1 cellular context compared by ENCODE assay signal in genomic region chr17:4143563-4144410, GRCh38.
TF ChIP-seq lines count a peak whose summit lies in the region.

No MANE protein-coding gene starts in this region.

TF ChIP-seq in GM12878, 131 proteins besides CTCF, POLR2A, EP300 and RAD21 (continued from another document and continues in another):
- TF ChIP-seq BCLAF1 (IDR thresholded peaks at IDR 0.05) = no peak
- TF ChIP-seq WRNIP1 (IDR thresholded peaks at IDR 0.05; ENCODE audit: borderline replicate concordance, low read depth, low read length) = 0 out of 2 replicates have a peak, but pooled peaks have one; percentile 58
- no peak for TF ChIP-seq EZH2 (IDR thresholded peaks at IDR 0.05; ENCODE audit: borderline replicate concordance, control insufficient read depth, low read depth, low read length)
- no peak for TF ChIP-seq TCF3 (IDR thresholded peaks at IDR 0.05; ENCODE audit: borderline replicate concordance, insufficient read depth, low read depth, low read length)
- TF ChIP-seq ATF3 (IDR thresholded peaks at IDR 0.05; ENCODE audit: borderline replicate concordance, extremely low read depth, low read depth, low read length) = no peak
- 0 out of 2 replicates have a peak, but pooled peaks have one; percentile 54 for TF ChIP-seq MTA3 (IDR thresholded peaks at IDR 0.05; ENCODE audit: borderline replicate concordance, low read length)
- peak; percentile 98 for TF ChIP-seq CREM (IDR thresholded peaks at IDR 0.05; ENCODE audit: low read depth)
- no peak for TF ChIP-seq E2F8 (IDR thresholded peaks at IDR 0.05; ENCODE audit: low read depth, partially characterized antibody)
- no peak for TF ChIP-seq MXI1 (IDR thresholded peaks at IDR 0.05; ENCODE audit: low read depth, low read length)
- 0 out of 2 replicates have a peak, but pooled peaks have one; percentile 9 for TF ChIP-seq ZNF217 (IDR thresholded peaks at IDR 0.05)
- TF ChIP-seq ATF2 (IDR thresholded peaks at IDR 0.05; ENCODE audit: low read length) = 0 out of 2 replicates have a peak, but pooled peaks have one; percentile 36
- TF ChIP-seq BRCA1 (IDR thresholded peaks at IDR 0.05; ENCODE audit: low read depth, low read length) = peak; percentile 51; the same call in 1 of the 2 replicates
- no peak for TF ChIP-seq CBX3 (IDR thresholded peaks at IDR 0.05; ENCODE audit: borderline replicate concordance, low read depth)
- TF ChIP-seq KDM1A (IDR thresholded peaks at IDR 0.05; ENCODE audit: borderline replicate concordance) = no peak
- no peak for TF ChIP-seq ZSCAN29 (IDR thresholded peaks at IDR 0.05)
- no peak for TF ChIP-seq FOXK2 (IDR thresholded peaks at IDR 0.05)
- TF ChIP-seq DPF2 (IDR thresholded peaks at IDR 0.05) = peak; percentile 62; the same call in 1 of the 2 replicates
- peak; percentile 61; the same call in 1 of the 2 replicates for TF ChIP-seq SIN3A (IDR thresholded peaks at IDR 0.05; ENCODE audit: low read depth, low read length)
- TF ChIP-seq, protein P1, sequence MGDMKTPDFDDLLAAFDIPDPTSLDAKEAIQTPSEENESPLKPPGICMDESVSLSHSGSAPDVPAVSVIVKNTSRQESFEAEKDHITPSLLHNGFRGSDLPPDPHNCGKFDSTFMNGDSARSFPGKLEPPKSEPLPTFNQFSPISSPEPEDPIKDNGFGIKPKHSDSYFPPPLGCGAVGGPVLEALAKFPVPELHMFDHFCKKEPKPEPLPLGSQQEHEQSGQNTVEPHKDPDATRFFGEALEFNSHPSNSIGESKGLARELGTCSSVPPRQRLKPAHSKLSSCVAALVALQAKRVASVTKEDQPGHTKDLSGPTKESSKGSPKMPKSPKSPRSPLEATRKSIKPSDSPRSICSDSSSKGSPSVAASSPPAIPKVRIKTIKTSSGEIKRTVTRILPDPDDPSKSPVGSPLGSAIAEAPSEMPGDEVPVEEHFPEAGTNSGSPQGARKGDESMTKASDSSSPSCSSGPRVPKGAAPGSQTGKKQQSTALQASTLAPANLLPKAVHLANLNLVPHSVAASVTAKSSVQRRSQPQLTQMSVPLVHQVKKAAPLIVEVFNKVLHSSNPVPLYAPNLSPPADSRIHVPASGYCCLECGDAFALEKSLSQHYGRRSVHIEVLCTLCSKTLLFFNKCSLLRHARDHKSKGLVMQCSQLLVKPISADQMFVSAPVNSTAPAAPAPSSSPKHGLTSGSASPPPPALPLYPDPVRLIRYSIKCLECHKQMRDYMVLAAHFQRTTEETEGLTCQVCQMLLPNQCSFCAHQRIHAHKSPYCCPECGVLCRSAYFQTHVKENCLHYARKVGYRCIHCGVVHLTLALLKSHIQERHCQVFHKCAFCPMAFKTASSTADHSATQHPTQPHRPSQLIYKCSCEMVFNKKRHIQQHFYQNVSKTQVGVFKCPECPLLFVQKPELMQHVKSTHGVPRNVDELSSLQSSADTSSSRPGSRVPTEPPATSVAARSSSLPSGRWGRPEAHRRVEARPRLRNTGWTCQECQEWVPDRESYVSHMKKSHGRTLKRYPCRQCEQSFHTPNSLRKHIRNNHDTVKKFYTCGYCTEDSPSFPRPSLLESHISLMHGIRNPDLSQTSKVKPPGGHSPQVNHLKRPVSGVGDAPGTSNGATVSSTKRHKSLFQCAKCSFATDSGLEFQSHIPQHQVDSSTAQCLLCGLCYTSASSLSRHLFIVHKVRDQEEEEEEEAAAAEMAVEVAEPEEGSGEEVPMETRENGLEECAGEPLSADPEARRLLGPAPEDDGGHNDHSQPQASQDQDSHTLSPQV (IDR thresholded peaks at IDR 0.05) = no peak
- TF ChIP-seq NFIC (IDR thresholded peaks at IDR 0.05; ENCODE audit: low read depth, low read length) = no peak
- peak; percentile 56 for TF ChIP-seq GATAD2B (conservative IDR thresholded peaks at IDR 0.05; ENCODE audit: low read depth)
- no peak for TF ChIP-seq RBBP5 (conservative IDR thresholded peaks at IDR 0.05)
- TF ChIP-seq POU2F2 (IDR thresholded peaks at IDR 0.05; ENCODE audit: borderline replicate concordance, low read depth, low read length) = peak; percentile 82; the same call in 2 of the 3 replicates
- TF ChIP-seq SP1 (IDR thresholded peaks at IDR 0.05; ENCODE audit: low read depth, low read length) = no peak
- no peak for TF ChIP-seq SPI1 (IDR thresholded peaks at IDR 0.05; ENCODE audit: borderline replicate concordance, insufficient read depth, low read depth, low read length)
- no peak for TF ChIP-seq SUZ12 (IDR thresholded peaks at IDR 0.05; ENCODE audit: unreplicated experiment)
- no peak for TF ChIP-seq SREBF1 (IDR thresholded peaks at IDR 0.05; ENCODE audit: low read length)
- peak in 1 of 2 experiments; percentile 30; a peak in 1 of 4 replicates for TF ChIP-seq SRF (IDR thresholded peaks at IDR 0.05; ENCODE audit: low read depth in 2 of 2, low read length in 2 of 2)
- 0 out of 4 replicates have a peak, but pooled peaks of 1 of the 2 experiments have one; percentile 7 for TF ChIP-seq IKZF2 (IDR thresholded peaks at IDR 0.05)
- no peak for TF ChIP-seq MEF2B (IDR thresholded peaks at IDR 0.05; ENCODE audit: partially characterized antibody, poor library complexity, severe bottlenecking)
- no peak for TF ChIP-seq ETV6 (conservative IDR thresholded peaks at IDR 0.05 in 1 of 2, IDR thresholded peaks at IDR 0.05 in 1 of 2; ENCODE audit: borderline replicate concordance in 1 of 2, low read depth in 1 of 2)
- no peak for TF ChIP-seq PAX8 (IDR thresholded peaks at IDR 0.05)
- TF ChIP-seq RFX5 (IDR thresholded peaks at IDR 0.05; ENCODE audit: low read depth, low read length) = 0 out of 2 replicates have a peak, but pooled peaks have one; percentile 51
- TF ChIP-seq RAD51 (IDR thresholded peaks at IDR 0.05) = no peak
- no peak for TF ChIP-seq STAT1 (conservative IDR thresholded peaks at IDR 0.05)
- no peak for TF ChIP-seq SREBF2 (IDR thresholded peaks at IDR 0.05; ENCODE audit: low read length)
- no peak for TF ChIP-seq CBX5 (IDR thresholded peaks at IDR 0.05; ENCODE audit: low read depth)
- TF ChIP-seq SUPT20H (IDR thresholded peaks at IDR 0.05; ENCODE audit: borderline replicate concordance, control insufficient read depth, low read depth, low read length) = no peak
- TF ChIP-seq NR2C1 (IDR thresholded peaks at IDR 0.05) = no peak
- TF ChIP-seq EED (IDR thresholded peaks at IDR 0.05; ENCODE audit: low read depth) = no peak
- peak; percentile 75 for TF ChIP-seq PBX3 (IDR thresholded peaks at IDR 0.05; ENCODE audit: insufficient replicate concordance, low read depth, low read length)
- TF ChIP-seq, protein P2, sequence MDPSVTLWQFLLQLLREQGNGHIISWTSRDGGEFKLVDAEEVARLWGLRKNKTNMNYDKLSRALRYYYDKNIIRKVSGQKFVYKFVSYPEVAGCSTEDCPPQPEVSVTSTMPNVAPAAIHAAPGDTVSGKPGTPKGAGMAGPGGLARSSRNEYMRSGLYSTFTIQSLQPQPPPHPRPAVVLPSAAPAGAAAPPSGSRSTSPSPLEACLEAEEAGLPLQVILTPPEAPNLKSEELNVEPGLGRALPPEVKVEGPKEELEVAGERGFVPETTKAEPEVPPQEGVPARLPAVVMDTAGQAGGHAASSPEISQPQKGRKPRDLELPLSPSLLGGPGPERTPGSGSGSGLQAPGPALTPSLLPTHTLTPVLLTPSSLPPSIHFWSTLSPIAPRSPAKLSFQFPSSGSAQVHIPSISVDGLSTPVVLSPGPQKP (IDR thresholded peaks at IDR 0.05; ENCODE audit: low read depth, low read length) = no peak
- TF ChIP-seq CEBPB (IDR thresholded peaks at IDR 0.05; ENCODE audit: borderline replicate concordance in 1 of 2, low read depth in 2 of 2, low read length in 2 of 2) = no peak
- TF ChIP-seq FOXM1 (IDR thresholded peaks at IDR 0.05; ENCODE audit: low read depth, low read length) = no peak
- no peak for TF ChIP-seq ZNF384 (IDR thresholded peaks at IDR 0.05; ENCODE audit: borderline replicate concordance, low read depth, low read length)
- no peak for TF ChIP-seq ZZZ3 (IDR thresholded peaks at IDR 0.05; ENCODE audit: control insufficient read depth, insufficient read length, low read depth)
- no peak for TF ChIP-seq GABPA (IDR thresholded peaks at IDR 0.05; ENCODE audit: low read depth)
- TF ChIP-seq HDGF (IDR thresholded peaks at IDR 0.05) = no peak
- TF ChIP-seq ESRRA (IDR thresholded peaks at IDR 0.05; ENCODE audit: low read length) = 0 out of 2 replicates have a peak, but pooled peaks have one; percentile 41
- TF ChIP-seq SMAD5 (IDR thresholded peaks at IDR 0.05; ENCODE audit: low read depth) = peak; percentile 73; the same call in 1 of the 2 replicates
- no peak for TF ChIP-seq NRF1 (conservative IDR thresholded peaks at IDR 0.05; ENCODE audit: low read depth, low read length)
- no peak; the same call in 1 of the 2 replicates for TF ChIP-seq PAX5 (IDR thresholded peaks at IDR 0.05; ENCODE audit: borderline replicate concordance, low read depth, low read length)
